Comparison of ENCODE assay signal across 8 cellular contexts in the genomic region with DNA sequence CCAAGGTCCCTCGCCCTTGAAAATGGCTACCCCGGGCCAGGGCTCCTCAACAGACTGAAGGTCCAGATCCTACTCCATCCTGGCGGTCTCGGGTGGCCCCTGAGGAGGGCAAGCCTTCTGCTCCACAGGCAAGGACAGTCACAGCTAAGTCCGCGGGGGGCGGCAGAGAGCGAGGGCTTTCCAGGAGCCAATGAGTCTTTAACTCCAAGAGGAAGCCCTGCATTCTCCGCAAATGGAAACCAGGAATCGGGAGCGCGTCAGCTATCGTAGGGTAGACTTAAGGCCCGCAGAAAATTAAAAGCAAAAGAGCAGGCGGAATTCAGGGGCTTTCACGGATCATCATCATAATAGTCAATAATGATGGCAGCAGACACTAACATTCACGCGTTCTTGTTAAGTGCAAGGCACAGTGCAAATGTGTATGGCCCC.
DNase-seq lines count a peak whose midpoint lies in the region; ATAC-seq and TF ChIP-seq lines count a peak whose summit lies in the region.

No MANE protein-coding gene starts in this region.

- H3K4me3 ChIP-seq in AG09309 (ENCODE audit: control insufficient read depth, low read depth, low read length) = peak overlapping the region; percentile 74

- H3K27ac Mint-ChIP-seq in activated CD4-positive, alpha-beta T cell treated with anti-CD3 and anti-CD28 coated beads, Interleukin-2, amount 10 ng/mL, durations not matched to agents 24 days and 14 days = peak overlapping the region; percentile 97

- peaks cover 54% of the 10 kb centered on the region for H3K4me1 Mint-ChIP-seq in activated CD4-positive, alpha-beta T cell treated with anti-CD3 and anti-CD28 coated beads, Interleukin-2, amount 10 ng/mL, durations not matched to agents 24 days and 14 days

- TF ChIP-seq CTCF in AG09309 (IDR thresholded peaks at IDR 0.05; ENCODE audit: control insufficient read depth, insufficient read depth, low read depth, low read length, missing control alignments) = peak; percentile 25

- H3K4me3 Mint-ChIP-seq in activated CD4-positive, alpha-beta T cell treated with anti-CD3 and anti-CD28 coated beads, Interleukin-2, amount 10 ng/mL, durations not matched to agents 24 days and 14 days = peak overlapping the region; percentile 95

- intact Hi-C loops in activated CD4-positive, alpha-beta T cell treated with anti-CD3 and anti-CD28 coated beads, Interleukin-2, amount 10 ng/mL, durations not matched to agents 24 days and 14 days (cut with micrococcal nuclease) = loop anchor here (1.0 to 2.0 kb wide), 5 partner anchors 32 to 280 kb away; partner anchors contain the start of gene DTWD2

- ATAC-seq in GM19043 (IDR thresholded peaks at IDR 0.05; ENCODE audit: low read depth, unreplicated experiment) = peak; percentile 64
- ATAC-seq in HG03378 (IDR thresholded peaks at IDR 0.05; ENCODE audit: unreplicated experiment) = peak; percentile 84

- no peaks in the 10 kb centered on the region for H3K27me3 Mint-ChIP-seq in activated CD4-positive, alpha-beta T cell treated with anti-CD3 and anti-CD28 coated beads, Interleukin-2, amount 10 ng/mL, durations not matched to agents 24 days and 14 days

- peaks cover 26% of the 10 kb centered on the region for H3K36me3 Mint-ChIP-seq in activated CD4-positive, alpha-beta T cell treated with anti-CD3 and anti-CD28 coated beads, Interleukin-2, amount 10 ng/mL, durations not matched to agents 24 days and 14 days (ENCODE audit: low read depth)

- H3K9me3 Mint-ChIP-seq in activated CD4-positive, alpha-beta T cell treated with anti-CD3 and anti-CD28 coated beads, Interleukin-2, amount 10 ng/mL, durations not matched to agents 24 days and 14 days = peaks cover 22% of the 10 kb centered on the region

- peak; percentile 67 for DNase-seq in AG09309 (ENCODE audit: low read depth)
- DNase-seq in NCI-H510A (lab: John Stamatoyannopoulos, UW) = peak; percentile 72
- peak; percentile 93 for DNase-seq in activated CD4-positive, alpha-beta T cell treated with anti-CD3 and anti-CD28 coated beads, Interleukin-2, amount 10 ng/mL, durations not matched to agents 24 days and 14 days
- DNase-seq in dedifferentiated amniotic fluid mesenchymal stem cell (ENCODE audit: extremely low spot score) = peak; percentile 98
- peak; percentile 98 for DNase-seq in left kidney (ENCODE audit: low read depth, low spot score)
- DNase-seq in stimulated activated CD4-positive, alpha-beta T cell treated with anti-CD3 and anti-CD28 coated beads, Interleukin-1b, Interleukin-23, amount 100 ng/mL, for 4 hours (ENCODE audit: low read depth in 2 of 2) = peak; percentile 44 to 46

Comparison
In these comparisons a context has a peak if more than half of its experiments do, and no peak if none do; other contexts are left out.
1. Peak in every context shown above with its lines: DNase-seq, ATAC-seq and H3K4me3 ChIP-seq.
2. DNase-seq: peak in every context shown above with its lines; median percentile 98 in dedifferentiated amniotic fluid mesenchymal stem cell; 98 in left kidney; 93 in activated CD4-positive, alpha-beta T cell treated with anti-CD3 and anti-CD28 coated beads, Interleukin-2, amount 10 ng/mL, durations not matched to agents 24 days and 14 days; 72 in NCI-H510A; 67 in AG09309; 45 in stimulated activated CD4-positive, alpha-beta T cell treated with anti-CD3 and anti-CD28 coated beads, Interleukin-1b, Interleukin-23, amount 100 ng/mL, for 4 hours.